Comparison of ENCODE assay signal across 8 cellular contexts in the genomic region with DNA sequence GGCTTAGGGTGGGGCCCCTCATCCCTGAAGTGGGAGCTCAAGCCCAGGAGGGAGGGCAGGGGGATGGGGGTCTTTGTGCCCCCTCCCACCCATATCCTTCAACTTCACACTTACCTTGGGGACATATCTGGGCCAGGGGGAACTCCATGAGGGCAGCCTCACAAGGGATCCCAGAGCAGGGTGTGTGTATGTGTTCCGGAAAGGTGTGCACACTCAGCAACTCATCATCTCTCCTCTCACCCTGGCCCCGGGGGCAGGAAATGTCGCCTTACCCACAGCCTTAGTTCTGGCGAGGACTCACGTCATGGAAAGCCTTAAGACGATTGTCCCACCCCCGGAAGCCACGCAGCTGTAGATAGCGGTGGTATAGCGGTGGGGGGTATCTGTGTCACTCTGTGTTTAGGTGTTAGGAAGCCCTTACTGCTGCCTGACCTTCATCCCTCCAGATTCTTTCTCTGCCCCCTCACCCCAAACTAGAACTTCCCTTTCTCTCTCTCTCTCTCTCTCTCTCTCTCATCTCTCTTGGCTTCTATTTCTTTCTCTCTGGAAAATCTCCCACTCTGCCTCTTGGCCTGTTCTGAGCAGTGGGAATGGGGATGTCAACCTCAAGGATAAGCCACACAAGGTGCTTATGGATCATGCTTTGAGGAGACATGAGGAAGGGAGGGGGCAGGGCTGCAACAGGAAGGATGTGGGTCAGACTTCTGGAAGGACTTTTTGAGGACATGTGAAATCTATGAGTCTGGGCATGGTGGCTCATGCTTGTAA. TPM values are rescaled to one million over a fixed set of nuclear protein-coding genes. Genes with fewer than 3 reads are reported as not detected.
DNase-seq lines count a peak whose midpoint lies in the region; ATAC-seq and TF ChIP-seq lines count a peak whose summit lies in the region.

A gene (minus strand): TSS at position 288 of the 768 bp plus-strand sequence. CDS start 140 bp downstream, at position 148.

- H3K4me1 ChIP-seq in mesodermal cell (ENCODE audit: control insufficient read depth, insufficient read depth, low read length, poor library complexity, severe bottlenecking): peaks cover 31% of the 10 kb centered on the region

- WGBS in mesodermal cell (ENCODE audit: insufficient coverage in 2 of 2), 2 experiments: 66% methylated on average over 4 of the region's 10 CpGs; no CpG with 5 or more reads in 1 of the 2 experiments

- peak within 1 kb of the TSS; percentile 99 for H3K27ac Mint-ChIP-seq in activated naive CD8-positive, alpha-beta T cell
- H3K27ac Mint-ChIP-seq in stimulated activated effector memory CD8-positive, alpha-beta T cell treated with anti-CD3 and anti-CD28 coated beads, Interleukin-12 subunit alpha, Interleukin-12 subunit beta, amount 100 ng/mL, for 72 hours: peak within 1 kb of the TSS; percentile 99

- H3K27ac ChIP-seq in mesodermal cell (ENCODE audit: low read depth, low read length, severe bottlenecking): peak within 1 kb of the TSS; percentile 1

- peak within 1 kb of the TSS; percentile 93 for H3K4me3 Mint-ChIP-seq in activated naive CD8-positive, alpha-beta T cell
- H3K4me3 Mint-ChIP-seq in stimulated activated effector memory CD8-positive, alpha-beta T cell treated with anti-CD3 and anti-CD28 coated beads, Interleukin-12 subunit alpha, Interleukin-12 subunit beta, amount 100 ng/mL, for 72 hours: peak within 1 kb of the TSS; percentile 90

- H3K4me3 ChIP-seq in mesodermal cell (ENCODE audit: extremely low read depth, insufficient read depth, low read length, poor library complexity, severe bottlenecking): no peak within 1 kb of the TSS

- H3K9me3 ChIP-seq in mesodermal cell (ENCODE audit: control insufficient read depth, low read length): no peaks in the 10 kb centered on the region

- H3K4me1 Mint-ChIP-seq in activated naive CD8-positive, alpha-beta T cell (ENCODE audit: low read depth): peaks cover 52% of the 10 kb centered on the region
- peaks cover 68% of the 10 kb centered on the region for H3K4me1 Mint-ChIP-seq in stimulated activated effector memory CD8-positive, alpha-beta T cell treated with anti-CD3 and anti-CD28 coated beads, Interleukin-12 subunit alpha, Interleukin-12 subunit beta, amount 100 ng/mL, for 72 hours

- no peaks in the 10 kb centered on the region for H3K36me3 ChIP-seq in mesodermal cell (ENCODE audit: control insufficient read depth, insufficient read depth, low read length)

- peak; percentile 43 for ATAC-seq in HG03045 (IDR thresholded peaks at IDR 0.05; ENCODE audit: unreplicated experiment)
- ATAC-seq in stimulated activated effector memory CD8-positive, alpha-beta T cell treated with anti-CD3 and anti-CD28 coated beads, Interleukin-12 subunit alpha, Interleukin-12 subunit beta, amount 100 ng/mL, for 72 hours: peak; percentile 95

- no peaks in the 10 kb centered on the region for H3K9me3 Mint-ChIP-seq in activated naive CD8-positive, alpha-beta T cell (ENCODE audit: low read depth)
- H3K9me3 Mint-ChIP-seq in stimulated activated effector memory CD8-positive, alpha-beta T cell treated with anti-CD3 and anti-CD28 coated beads, Interleukin-12 subunit alpha, Interleukin-12 subunit beta, amount 100 ng/mL, for 72 hours: no peaks in the 10 kb centered on the region

- peaks cover 21% of the 10 kb centered on the region for H3K36me3 Mint-ChIP-seq in activated naive CD8-positive, alpha-beta T cell
- H3K36me3 Mint-ChIP-seq in stimulated activated effector memory CD8-positive, alpha-beta T cell treated with anti-CD3 and anti-CD28 coated beads, Interleukin-12 subunit alpha, Interleukin-12 subunit beta, amount 100 ng/mL, for 72 hours: peaks cover 55% of the 10 kb centered on the region

- DNase-seq in GM13976 (ENCODE audit: low spot score) (peak; percentile 90), T-helper 1 cell (peak; percentile 92 to 98 (median 95)), epidermal melanocyte (ENCODE audit: insufficient read length, low spot score) (no peak), Ammon's horn (ENCODE audit: low spot score) (no peak)
- peak; percentile 78 to 96 for DNase-seq in stimulated activated effector memory CD8-positive, alpha-beta T cell treated with anti-CD3 and anti-CD28 coated beads, Interleukin-12 subunit alpha, Interleukin-12 subunit beta, amount 100 ng/mL, for 72 hours (ENCODE audit: low spot score in 2 of 2)

- H3K27me3 Mint-ChIP-seq in activated naive CD8-positive, alpha-beta T cell: no peaks in the 10 kb centered on the region

- TF ChIP-seq CTCF in GM13976 (IDR thresholded peaks at IDR 0.05; ENCODE audit: borderline replicate concordance, control extremely low read depth, extremely low read depth, insufficient read depth, missing control alignments): no peak

- in situ Hi-C loops in GM13976 (cut with MboI; ENCODE audit: low sequenced_read_pairs, unreplicated experiment): no loop called here

RNA-seq across cellular contexts. Expression of the gene that starts here (rescaled TPM):
- 1.5 TPM for polyA plus RNA-seq in mesodermal cell (2013, experiment 1 of 2)
- 1.5 TPM for polyA plus RNA-seq in mesodermal cell (2013, experiment 2 of 2)

Comparison
In these comparisons a context has a peak if more than half of its experiments do, and no peak if none do; other contexts are left out.
1. DNase-seq: peak in GM13976 (single experiment), T-helper 1 cell (5 of 5) and stimulated activated effector memory CD8-positive, alpha-beta T cell treated with anti-CD3 and anti-CD28 coated beads, Interleukin-12 subunit alpha, Interleukin-12 subunit beta, amount 100 ng/mL, for 72 hours (2 of 2); none in epidermal melanocyte (single experiment) and Ammon's horn (single experiment).